1 cellular context compared by ENCODE assay signal in the genomic region with DNA sequence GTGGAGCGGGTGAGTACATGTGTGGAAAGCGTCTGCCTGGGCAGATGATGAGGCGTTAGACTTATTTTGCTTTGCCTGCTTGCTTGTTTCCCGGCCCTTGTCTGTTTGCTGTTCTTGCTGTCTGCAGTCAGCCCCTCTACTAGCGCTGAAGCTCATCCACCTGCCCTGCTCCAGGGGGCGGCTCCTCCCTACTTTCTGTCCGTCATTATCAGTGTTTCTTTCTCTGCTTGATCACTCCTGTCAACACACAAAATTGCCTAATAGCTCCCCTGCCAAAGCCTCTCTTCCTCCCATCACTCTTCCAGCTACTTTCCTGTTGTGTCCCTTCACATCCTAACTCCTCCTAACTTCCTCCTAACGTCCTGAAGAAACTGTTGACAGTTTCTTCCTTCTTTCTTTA.
TF ChIP-seq lines count a peak whose summit lies in the region.

No MANE protein-coding gene starts in this region.

TF ChIP-seq in GM23338, 12 proteins besides CTCF, POLR2A, EP300 and RAD21 (continued from another document):
- TF ChIP-seq, protein P1, sequence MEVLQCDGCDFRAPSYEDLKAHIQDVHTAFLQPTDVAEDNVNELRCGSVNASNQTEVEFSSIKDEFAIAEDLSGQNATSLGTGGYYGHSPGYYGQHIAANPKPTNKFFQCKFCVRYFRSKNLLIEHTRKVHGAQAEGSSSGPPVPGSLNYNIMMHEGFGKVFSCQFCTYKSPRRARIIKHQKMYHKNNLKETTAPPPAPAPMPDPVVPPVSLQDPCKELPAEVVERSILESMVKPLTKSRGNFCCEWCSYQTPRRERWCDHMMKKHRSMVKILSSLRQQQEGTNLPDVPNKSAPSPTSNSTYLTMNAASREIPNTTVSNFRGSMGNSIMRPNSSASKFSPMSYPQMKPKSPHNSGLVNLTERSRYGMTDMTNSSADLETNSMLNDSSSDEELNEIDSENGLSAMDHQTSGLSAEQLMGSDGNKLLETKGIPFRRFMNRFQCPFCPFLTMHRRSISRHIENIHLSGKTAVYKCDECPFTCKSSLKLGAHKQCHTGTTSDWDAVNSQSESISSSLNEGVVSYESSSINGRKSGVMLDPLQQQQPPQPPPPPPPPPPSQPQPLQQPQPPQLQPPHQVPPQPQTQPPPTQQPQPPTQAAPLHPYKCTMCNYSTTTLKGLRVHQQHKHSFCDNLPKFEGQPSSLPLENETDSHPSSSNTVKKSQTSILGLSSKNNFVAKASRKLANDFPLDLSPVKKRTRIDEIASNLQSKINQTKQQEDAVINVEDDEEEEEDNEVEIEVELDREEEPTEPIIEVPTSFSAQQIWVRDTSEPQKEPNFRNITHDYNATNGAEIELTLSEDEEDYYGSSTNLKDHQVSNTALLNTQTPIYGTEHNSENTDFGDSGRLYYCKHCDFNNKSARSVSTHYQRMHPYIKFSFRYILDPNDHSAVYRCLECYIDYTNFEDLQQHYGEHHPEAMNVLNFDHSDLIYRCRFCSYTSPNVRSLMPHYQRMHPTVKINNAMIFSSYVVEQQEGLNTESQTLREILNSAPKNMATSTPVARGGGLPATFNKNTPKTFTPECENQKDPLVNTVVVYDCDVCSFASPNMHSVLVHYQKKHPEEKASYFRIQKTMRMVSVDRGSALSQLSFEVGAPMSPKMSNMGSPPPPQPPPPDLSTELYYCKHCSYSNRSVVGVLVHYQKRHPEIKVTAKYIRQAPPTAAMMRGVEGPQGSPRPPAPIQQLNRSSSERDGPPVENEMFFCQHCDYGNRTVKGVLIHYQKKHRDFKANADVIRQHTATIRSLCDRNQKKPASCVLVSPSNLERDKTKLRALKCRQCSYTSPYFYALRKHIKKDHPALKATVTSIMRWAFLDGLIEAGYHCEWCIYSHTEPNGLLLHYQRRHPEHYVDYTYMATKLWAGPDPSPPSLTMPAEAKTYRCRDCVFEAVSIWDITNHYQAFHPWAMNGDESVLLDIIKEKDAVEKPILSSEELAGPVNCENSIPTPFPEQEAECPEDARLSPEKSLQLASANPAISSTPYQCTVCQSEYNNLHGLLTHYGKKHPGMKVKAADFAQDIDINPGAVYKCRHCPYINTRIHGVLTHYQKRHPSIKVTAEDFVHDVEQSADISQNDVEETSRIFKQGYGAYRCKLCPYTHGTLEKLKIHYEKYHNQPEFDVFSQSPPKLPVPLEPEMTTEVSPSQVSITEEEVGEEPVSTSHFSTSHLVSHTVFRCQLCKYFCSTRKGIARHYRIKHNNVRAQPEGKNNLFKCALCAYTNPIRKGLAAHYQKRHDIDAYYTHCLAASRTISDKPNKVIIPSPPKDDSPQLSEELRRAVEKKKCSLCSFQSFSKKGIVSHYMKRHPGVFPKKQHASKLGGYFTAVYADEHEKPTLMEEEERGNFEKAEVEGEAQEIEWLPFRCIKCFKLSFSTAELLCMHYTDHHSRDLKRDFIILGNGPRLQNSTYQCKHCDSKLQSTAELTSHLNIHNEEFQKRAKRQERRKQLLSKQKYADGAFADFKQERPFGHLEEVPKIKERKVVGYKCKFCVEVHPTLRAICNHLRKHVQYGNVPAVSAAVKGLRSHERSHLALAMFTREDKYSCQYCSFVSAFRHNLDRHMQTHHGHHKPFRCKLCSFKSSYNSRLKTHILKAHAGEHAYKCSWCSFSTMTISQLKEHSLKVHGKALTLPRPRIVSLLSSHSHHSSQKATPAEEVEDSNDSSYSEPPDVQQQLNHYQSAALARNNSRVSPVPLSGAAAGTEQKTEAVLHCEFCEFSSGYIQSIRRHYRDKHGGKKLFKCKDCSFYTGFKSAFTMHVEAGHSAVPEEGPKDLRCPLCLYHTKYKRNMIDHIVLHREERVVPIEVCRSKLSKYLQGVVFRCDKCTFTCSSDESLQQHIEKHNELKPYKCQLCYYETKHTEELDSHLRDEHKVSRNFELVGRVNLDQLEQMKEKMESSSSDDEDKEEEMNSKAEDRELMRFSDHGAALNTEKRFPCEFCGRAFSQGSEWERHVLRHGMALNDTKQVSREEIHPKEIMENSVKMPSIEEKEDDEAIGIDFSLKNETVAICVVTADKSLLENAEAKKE (CRISPR knock-in tag; IDR thresholded peaks at IDR 0.05): no peak
- TF ChIP-seq EZH2phosphoT487 (IDR thresholded peaks at IDR 0.05; ENCODE audit: unreplicated experiment) (no peak), NANOG (IDR thresholded peaks at IDR 0.05; ENCODE audit: borderline replicate concordance) (no peak), ZNF331 (CRISPR knock-in tag; IDR thresholded peaks at IDR 0.05; ENCODE audit: low read depth) (no peak), EZH2 (IDR thresholded peaks at IDR 0.05; ENCODE audit: low read depth, unreplicated experiment) (no peak), STAT1 (IDR thresholded peaks at IDR 0.05; ENCODE audit: unreplicated experiment) (no peak), CREB1 (CRISPR knock-in tag; IDR thresholded peaks at IDR 0.05; ENCODE audit: low read depth) (no peak)
- TF ChIP-seq, protein P2, sequence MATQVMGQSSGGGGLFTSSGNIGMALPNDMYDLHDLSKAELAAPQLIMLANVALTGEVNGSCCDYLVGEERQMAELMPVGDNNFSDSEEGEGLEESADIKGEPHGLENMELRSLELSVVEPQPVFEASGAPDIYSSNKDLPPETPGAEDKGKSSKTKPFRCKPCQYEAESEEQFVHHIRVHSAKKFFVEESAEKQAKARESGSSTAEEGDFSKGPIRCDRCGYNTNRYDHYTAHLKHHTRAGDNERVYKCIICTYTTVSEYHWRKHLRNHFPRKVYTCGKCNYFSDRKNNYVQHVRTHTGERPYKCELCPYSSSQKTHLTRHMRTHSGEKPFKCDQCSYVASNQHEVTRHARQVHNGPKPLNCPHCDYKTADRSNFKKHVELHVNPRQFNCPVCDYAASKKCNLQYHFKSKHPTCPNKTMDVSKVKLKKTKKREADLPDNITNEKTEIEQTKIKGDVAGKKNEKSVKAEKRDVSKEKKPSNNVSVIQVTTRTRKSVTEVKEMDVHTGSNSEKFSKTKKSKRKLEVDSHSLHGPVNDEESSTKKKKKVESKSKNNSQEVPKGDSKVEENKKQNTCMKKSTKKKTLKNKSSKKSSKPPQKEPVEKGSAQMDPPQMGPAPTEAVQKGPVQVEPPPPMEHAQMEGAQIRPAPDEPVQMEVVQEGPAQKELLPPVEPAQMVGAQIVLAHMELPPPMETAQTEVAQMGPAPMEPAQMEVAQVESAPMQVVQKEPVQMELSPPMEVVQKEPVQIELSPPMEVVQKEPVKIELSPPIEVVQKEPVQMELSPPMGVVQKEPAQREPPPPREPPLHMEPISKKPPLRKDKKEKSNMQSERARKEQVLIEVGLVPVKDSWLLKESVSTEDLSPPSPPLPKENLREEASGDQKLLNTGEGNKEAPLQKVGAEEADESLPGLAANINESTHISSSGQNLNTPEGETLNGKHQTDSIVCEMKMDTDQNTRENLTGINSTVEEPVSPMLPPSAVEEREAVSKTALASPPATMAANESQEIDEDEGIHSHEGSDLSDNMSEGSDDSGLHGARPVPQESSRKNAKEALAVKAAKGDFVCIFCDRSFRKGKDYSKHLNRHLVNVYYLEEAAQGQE (IDR thresholded peaks at IDR 0.05; ENCODE audit: unreplicated experiment): no peak
